In genomic region chr12:88947486-88948043, GRCh38 we compare ENCODE assay signal across 19 cellular contexts.
DNase-seq lines count a peak whose midpoint lies in the region; ATAC-seq and TF ChIP-seq lines count a peak whose summit lies in the region.
"Had no signal": no experiment of that assay in that cellular context is flagged by ENCODE, and none has a peak within 500 bp of the region (broad histone marks: within the 10 kb centered on the region; RNA-seq: fewer than 3 reads in every experiment).

No MANE protein-coding gene starts in this region.

- peaks cover 9% of the 10 kb centered on the region for H3K4me1 Mint-ChIP-seq in progenitor cell of endocrine pancreas (ENCODE audit: low read depth)
- no peaks in the 10 kb centered on the region for H3K4me1 Mint-ChIP-seq in activated CD8-positive, alpha-beta memory T cell treated with anti-CD3 and anti-CD28 coated beads, Interleukin-2, amount 10 ng/mL, durations not matched to agents 7 days and 5 days

- no peak overlapping the region for H2AFZ ChIP-seq in KMS-11 (ENCODE audit: low read depth)

- no peaks in the 10 kb centered on the region for H3K79me2 ChIP-seq in KMS-11 (ENCODE audit: insufficient read depth, low read depth)

- DNase-seq in NCI-H1105 treated with DMSO at 0.1 percent for 48 hours (lab: John Stamatoyannopoulos, UW) (peak; percentile 18), NCI-H1105 (lab: John Stamatoyannopoulos, UW) (no peak), astrocyte of the spinal cord (ENCODE audit: low read depth, low spot score) (no peak), progenitor cell of endocrine pancreas (ENCODE audit: low spot score, unreplicated experiment) (no peak), activated gamma-delta T cell treated with Interleukin-2 at 50 U/mL for 16 hours (no peak), NCI-H2196 (lab: John Stamatoyannopoulos, UW; ENCODE audit: unreplicated experiment) (no peak)
- DNase-seq in activated CD8-positive, alpha-beta memory T cell treated with anti-CD3 and anti-CD28 coated beads, Interleukin-2, amount 10 ng/mL, durations not matched to agents 7 days and 5 days = no peak
- DNase-seq: activated CD4-positive, CD25-positive, alpha-beta regulatory T cell; activated CD8-positive, alpha-beta memory T cell treated with anti-CD3 and anti-CD28 coated beads, Interleukin-2, amount 50 U/mL, for 4 hours; activated naive CD4-positive, alpha-beta T cell treated with anti-CD3 and anti-CD28 coated beads for 36 hours; heart right ventricle; NCI-H226; pancreas; small intestine; stimulated activated naive CD4-positive, alpha-beta T cell treated with Interleukin-2 at 50 U/mL for 16 hours; uterus had no signal

- CTCF ChIA-PET in activated CD8-positive, alpha-beta memory T cell treated with anti-CD3 and anti-CD28 coated beads, Interleukin-2, amount 10 ng/mL, durations not matched to agents 7 days and 5 days (lab: Charles Lee) = no interaction called here

- no peaks in the 10 kb centered on the region for H3K36me3 ChIP-seq in KMS-11 (ENCODE audit: insufficient read depth)
- H3K36me3 ChIP-seq: breast epithelium, heart right ventricle, pancreas, uterus had no signal

- no peak overlapping the region for H3K27ac Mint-ChIP-seq in progenitor cell of endocrine pancreas
- H3K27ac Mint-ChIP-seq in activated CD8-positive, alpha-beta memory T cell treated with anti-CD3 and anti-CD28 coated beads, Interleukin-2, amount 10 ng/mL, durations not matched to agents 7 days and 5 days = no peak overlapping the region
- H3K27ac Mint-ChIP-seq: activated naive CD4-positive, alpha-beta T cell treated with anti-CD3 and anti-CD28 coated beads for 36 hours had no signal

- TF ChIP-seq CTCF in KMS-11 (conservative IDR thresholded peaks at IDR 0.05; ENCODE audit: low read depth, low read length) (no peak; the same call in 1 of the 2 replicates), astrocyte of the spinal cord (IDR thresholded peaks at IDR 0.05; ENCODE audit: low read depth, low read length) (peak; percentile 6), progenitor cell of endocrine pancreas (IDR thresholded peaks at IDR 0.05; ENCODE audit: unreplicated experiment) (peak; percentile 23)

- H3K27me3 Mint-ChIP-seq in progenitor cell of endocrine pancreas = peaks cover 3% of the 10 kb centered on the region
- peaks cover 4% of the 10 kb centered on the region for H3K27me3 Mint-ChIP-seq in activated CD8-positive, alpha-beta memory T cell treated with anti-CD3 and anti-CD28 coated beads, Interleukin-2, amount 10 ng/mL, durations not matched to agents 7 days and 5 days

- H3K4me1 ChIP-seq in KMS-11 (ENCODE audit: low read depth, poor library complexity, severe bottlenecking) = peaks cover 59% of the 10 kb centered on the region
- H3K4me1 ChIP-seq: breast epithelium, pancreas, uterus had no signal

- in situ Hi-C loops in astrocyte of the spinal cord (cut with HindIII; ENCODE audit: low sequenced_read_pairs) = no loop called here

- no peak for ATAC-seq in activated CD8-positive, alpha-beta memory T cell treated with anti-CD3 and anti-CD28 coated beads, Interleukin-2, amount 10 ng/mL, durations not matched to agents 7 days and 5 days
- ATAC-seq: pancreas had no signal

- H3K4me2 ChIP-seq in KMS-11 = peak overlapping the region; percentile 78

- no peaks in the 10 kb centered on the region for H3K36me3 Mint-ChIP-seq in progenitor cell of endocrine pancreas (ENCODE audit: insufficient read depth)
- no peaks in the 10 kb centered on the region for H3K36me3 Mint-ChIP-seq in activated CD8-positive, alpha-beta memory T cell treated with anti-CD3 and anti-CD28 coated beads, Interleukin-2, amount 10 ng/mL, durations not matched to agents 7 days and 5 days

- no peak overlapping the region for H3K27ac ChIP-seq in KMS-11
- H3K27ac ChIP-seq: HL-60, pancreas had no signal

- H3K4me3 ChIP-seq in KMS-11 (IDR thresholded peaks at IDR 0.05; ENCODE audit: insufficient read depth, low read depth, low read length) (no peak overlapping the region), astrocyte of the spinal cord (ENCODE audit: low read depth, low read length) (no peak overlapping the region)
- H3K4me3 ChIP-seq: breast epithelium, heart right ventricle, pancreas, uterus had no signal

- H3K4me3 Mint-ChIP-seq in progenitor cell of endocrine pancreas (ENCODE audit: low read depth) = no peak overlapping the region
- no peak overlapping the region for H3K4me3 Mint-ChIP-seq in activated CD8-positive, alpha-beta memory T cell treated with anti-CD3 and anti-CD28 coated beads, Interleukin-2, amount 10 ng/mL, durations not matched to agents 7 days and 5 days
- H3K4me3 Mint-ChIP-seq: activated naive CD4-positive, alpha-beta T cell treated with anti-CD3 and anti-CD28 coated beads for 36 hours had no signal

- no peaks in the 10 kb centered on the region for H3K27me3 ChIP-seq in KMS-11 (ENCODE audit: insufficient read depth, low read depth)
- H3K27me3 ChIP-seq: breast epithelium, heart right ventricle, pancreas, uterus had no signal

- no peak overlapping the region for H3K9ac ChIP-seq in KMS-11

- H4K20me1 ChIP-seq in KMS-11 (ENCODE audit: insufficient read depth) = no peaks in the 10 kb centered on the region

- H3K9me3 Mint-ChIP-seq in progenitor cell of endocrine pancreas (ENCODE audit: low read depth) = no peaks in the 10 kb centered on the region
- no peaks in the 10 kb centered on the region for H3K9me3 Mint-ChIP-seq in activated CD8-positive, alpha-beta memory T cell treated with anti-CD3 and anti-CD28 coated beads, Interleukin-2, amount 10 ng/mL, durations not matched to agents 7 days and 5 days (ENCODE audit: low read depth)
- H3K9me3 Mint-ChIP-seq: activated naive CD4-positive, alpha-beta T cell treated with anti-CD3 and anti-CD28 coated beads for 36 hours had no signal
